ENCODE assay signal across 25 cellular contexts in the genomic region with DNA sequence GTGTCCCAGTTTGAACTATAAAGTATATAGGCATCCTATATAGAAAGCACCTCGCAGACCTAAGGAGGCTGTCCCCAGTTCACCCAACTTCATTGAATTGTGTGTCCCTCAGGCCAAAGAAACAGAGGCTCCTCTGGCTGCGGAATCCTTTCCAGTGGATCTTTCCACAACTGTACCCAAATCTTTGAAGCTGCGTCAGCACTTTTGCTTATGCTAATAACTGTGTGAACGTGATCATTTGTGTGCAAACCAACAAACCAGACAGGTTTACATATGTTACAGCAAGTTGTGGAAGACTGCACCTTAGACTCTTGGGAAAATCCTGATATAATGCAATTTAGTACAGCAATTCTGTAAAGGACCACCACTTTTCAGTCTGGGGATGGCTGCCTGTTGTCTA.
"Had no signal": no experiment of that assay in that cellular context is flagged by ENCODE, and none has a peak within 500 bp of the region (broad histone marks: within the 10 kb centered on the region; RNA-seq: fewer than 3 reads in every experiment).

No MANE protein-coding gene starts in this region.

- H3K4me3 ChIP-seq: coronary artery, esophagus squamous epithelium, gastrocnemius medialis, heart right ventricle, left lung, lower lobe of right lung, mucosa of descending colon had no signal

- H3K9me3 ChIP-seq: esophagus squamous epithelium, gastrocnemius medialis, heart right ventricle, left lung, lower lobe of right lung, mucosa of descending colon had no signal

- H3K27me3 ChIP-seq: esophagus squamous epithelium, gastrocnemius medialis, heart right ventricle, left lung had no signal

- H3K36me3 ChIP-seq: gastrocnemius medialis, lower lobe of right lung had no signal

- FAIRE-seq: colon, endometrium, islet of Langerhans, keratinocyte had no signal

- H3K27ac ChIP-seq: coronary artery, epithelial cell of prostate, esophagus squamous epithelium, gastrocnemius medialis, heart right ventricle, left lung, lower lobe of right lung had no signal

- ATAC-seq: effector memory CD8-positive, alpha-beta T cell; esophagus mucosa; gastrocnemius medialis; heart right ventricle; left cardiac atrium; left lung; left ventricle myocardium superior; lower lobe of right lung; mucosa of descending colon had no signal

- DNase-seq: effector CD8-positive, alpha-beta T cell; effector memory CD8-positive, alpha-beta T cell; endodermal cell; esophagus squamous epithelium; foreskin fibroblast; foreskin melanocyte; gastrocnemius medialis; glutamatergic neuron; head of caudate nucleus; heart right ventricle; hippocampal formation; left cardiac atrium; left lung; left ventricle myocardium superior; lower lobe of right lung; mesenchymal stem cell; mucosa of descending colon; naive B cell had no signal
